ENCODE assay signal across 14 cellular contexts in the genomic region with DNA sequence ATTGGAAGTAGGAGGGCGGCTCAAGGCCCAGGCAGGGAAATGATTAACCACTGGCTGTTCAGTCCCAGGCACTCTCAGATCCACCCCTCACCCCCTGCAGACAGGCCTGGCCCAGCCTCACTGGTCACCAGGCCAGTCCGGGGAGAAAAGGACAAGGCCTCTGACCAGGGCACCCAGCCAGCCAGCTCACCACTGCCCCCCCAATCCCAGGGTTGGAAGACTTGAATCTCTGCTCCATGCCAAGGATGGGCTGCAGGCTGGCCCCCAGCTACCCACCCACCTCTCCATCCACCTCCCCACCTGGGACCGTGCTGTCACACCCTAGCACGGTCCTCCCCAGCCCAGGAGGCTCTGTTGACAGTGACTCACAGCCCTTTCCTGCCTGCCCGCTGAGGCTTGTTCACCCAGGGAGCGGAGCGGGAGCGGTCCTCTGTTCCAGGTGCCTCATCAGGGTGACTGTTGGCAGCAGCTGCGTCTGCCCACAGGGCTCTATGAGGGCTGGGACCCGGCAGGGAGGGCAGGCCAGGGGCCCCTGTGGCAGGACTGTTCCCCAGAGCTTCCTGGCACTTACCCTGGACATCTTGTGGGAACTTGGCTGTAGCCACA. TPM values are rescaled to one million over a fixed set of nuclear protein-coding genes. Genes with fewer than 3 reads are reported as not detected.
DNase-seq lines count a peak whose midpoint lies in the region; ATAC-seq, FAIRE-seq and TF ChIP-seq lines count a peak whose summit lies in the region.
"Had no signal": no experiment of that assay in that cellular context is flagged by ENCODE, and none has a peak within 500 bp of the region (broad histone marks: within the 10 kb centered on the region; RNA-seq: fewer than 3 reads in every experiment).

No MANE protein-coding gene starts in this region.

- CTCF ChIA-PET in CD8-positive, alpha-beta memory T cell (lab: Charles Lee) = interaction anchor here (1.3 kb wide), 1 partner anchor 9 kb away, joined by 4 read pairs; no protein-coding TSS in a partner anchor

- H3K4me3 Mint-ChIP-seq in CD8-positive, alpha-beta memory T cell = no peak overlapping the region
- H3K4me3 Mint-ChIP-seq: HFFc6; stimulated activated naive B cell treated with anti-CD40 and anti-IgM and Interleukin-4, amounts not matched to agents 10 μg/mL and 1 μg/mL and 100 μg/mL, for 72 hours had no signal

- intact Hi-C loops in Right ventricle myocardium superior (cut with DNase I) (no loop called here), Right ventricle myocardium inferior (cut with DNase I) (no loop called here)

- no peak for TF ChIP-seq CTCF in bronchial epithelial cell (IDR thresholded peaks at IDR 0.05; ENCODE audit: insufficient read depth, low read length, severe bottlenecking)

- H3K27me3 ChIP-seq in bronchial epithelial cell (ENCODE audit: control insufficient read depth, insufficient read depth, low read length) = no peaks in the 10 kb centered on the region
- H3K27me3 ChIP-seq in CD8-positive, alpha-beta memory T cell (ENCODE audit: insufficient read depth, low read length, poor library complexity, severe bottlenecking) = no peaks in the 10 kb centered on the region

- POLR2A ChIA-PET in CD8-positive, alpha-beta memory T cell (lab: Charles Lee) = no interaction called here

- no peaks in the 10 kb centered on the region for H3K36me3 Mint-ChIP-seq in activated naive CD4-positive, alpha-beta T cell treated with anti-CD3 and anti-CD28 coated beads, Interleukin-2, amount 50 U/mL, for 72 hours
- H3K36me3 Mint-ChIP-seq in CD8-positive, alpha-beta memory T cell = peaks cover 0 to 2% (median 0%) of the 10 kb centered on the region in 3 donors
- H3K36me3 Mint-ChIP-seq: brain; stimulated activated naive B cell treated with anti-CD40 and anti-IgM and Interleukin-4, amounts not matched to agents 10 μg/mL and 1 μg/mL and 100 μg/mL, for 72 hours had no signal

- DNase-seq in Right ventricle myocardium superior (peak; percentile 33), Right ventricle myocardium inferior (ENCODE audit: missing footprints) (no peak), bronchial epithelial cell (ENCODE audit: low read depth) (peak; percentile 93), mucosa of gallbladder (ENCODE audit: low spot score) (peak; percentile 89), NCI-H2029 (lab: John Stamatoyannopoulos, UW) (no peak)
- DNase-seq in activated naive CD4-positive, alpha-beta T cell treated with anti-CD3 and anti-CD28 coated beads, Interleukin-2, amount 50 U/mL, for 72 hours (ENCODE audit: low spot score in 2 of 2) = no peak
- no peak for DNase-seq in CD8-positive, alpha-beta memory T cell
- DNase-seq: activated T-cell treated with anti-CD3 and anti-CD28 coated beads, Interleukin-2, amount 50 U/mL, for 1 hour; HFFc6; stimulated activated naive B cell treated with anti-CD40 and anti-IgM and Interleukin-4, amounts not matched to agents 10 μg/mL and 1 μg/mL and 100 μg/mL, for 72 hours had no signal

- ATAC-seq in Right ventricle myocardium superior (ENCODE audit: poor library complexity) = peak; percentile 24
- ATAC-seq in Right ventricle myocardium inferior = no peak
- ATAC-seq in activated naive CD4-positive, alpha-beta T cell treated with anti-CD3 and anti-CD28 coated beads, Interleukin-2, amount 50 U/mL, for 72 hours = no peak
- ATAC-seq in GM19455 (IDR thresholded peaks at IDR 0.05; ENCODE audit: unreplicated experiment) = no peak
- ATAC-seq: stimulated activated naive B cell treated with anti-CD40 and anti-IgM and Interleukin-4, amounts not matched to agents 10 μg/mL and 1 μg/mL and 100 μg/mL, for 72 hours had no signal

- no peaks in the 10 kb centered on the region for H3K9me3 ChIP-seq in CD8-positive, alpha-beta memory T cell (ENCODE audit: low read length)

- H3K27ac ChIP-seq in CD8-positive, alpha-beta memory T cell (ENCODE audit: low read depth, low read length) = no peak overlapping the region

- peak overlapping the region; percentile 85 for H3K4me3 ChIP-seq in bronchial epithelial cell (ENCODE audit: low read depth, low read length)
- H3K4me3 ChIP-seq in CD8-positive, alpha-beta memory T cell (ENCODE audit: low read length) = no peak overlapping the region

- H3K4me1 Mint-ChIP-seq in CD8-positive, alpha-beta memory T cell = peaks cover 0 to 7% (median 0%) of the 10 kb centered on the region in 3 donors

- peaks cover 15% of the 10 kb centered on the region for H3K36me3 ChIP-seq in bronchial epithelial cell (ENCODE audit: control insufficient read depth, insufficient read depth, low read length)
- H3K36me3 ChIP-seq in CD8-positive, alpha-beta memory T cell (ENCODE audit: insufficient read depth, low read length) = no peaks in the 10 kb centered on the region

- H3K9me3 Mint-ChIP-seq in activated naive CD4-positive, alpha-beta T cell treated with anti-CD3 and anti-CD28 coated beads, Interleukin-2, amount 50 U/mL, for 72 hours = no peaks in the 10 kb centered on the region
- H3K9me3 Mint-ChIP-seq in CD8-positive, alpha-beta memory T cell = no peaks in the 10 kb centered on the region
- H3K9me3 Mint-ChIP-seq: brain; HFFc6; stimulated activated naive B cell treated with anti-CD40 and anti-IgM and Interleukin-4, amounts not matched to agents 10 μg/mL and 1 μg/mL and 100 μg/mL, for 72 hours had no signal

- peaks cover 29 to 36% of the 10 kb centered on the region in 2 donors for H3K27me3 Mint-ChIP-seq in CD8-positive, alpha-beta memory T cell

- H3K4me1 ChIP-seq in CD8-positive, alpha-beta memory T cell (ENCODE audit: insufficient read depth, low read length) = no peaks in the 10 kb centered on the region

- no peak overlapping the region for H3K27ac Mint-ChIP-seq in activated naive CD4-positive, alpha-beta T cell treated with anti-CD3 and anti-CD28 coated beads, Interleukin-2, amount 50 U/mL, for 72 hours
- no peak overlapping the region for H3K27ac Mint-ChIP-seq in CD8-positive, alpha-beta memory T cell
- H3K27ac Mint-ChIP-seq: HFFc6; stimulated activated naive B cell treated with anti-CD40 and anti-IgM and Interleukin-4, amounts not matched to agents 10 μg/mL and 1 μg/mL and 100 μg/mL, for 72 hours had no signal

- FAIRE-seq in bronchial epithelial cell (lab: Jason Lieb, UNC) = no peak

RNA-seq across cellular contexts. Expression of a gene that starts 2.2 kb away (rescaled TPM):
- 1.9 TPM for total RNA-seq in Right ventricle myocardium superior
- 2.4 TPM for total RNA-seq in Right ventricle myocardium inferior
- total RNA-seq in bronchial epithelial cell = 156 and 220 TPM in 2 replicates
- 272 TPM for total RNA-seq in mucosa of gallbladder
- total RNA-seq in activated naive CD4-positive, alpha-beta T cell treated with anti-CD3 and anti-CD28 coated beads, Interleukin-2, amount 50 U/mL, for 72 hours = not detected
- not detected for total RNA-seq in CD8-positive, alpha-beta memory T cell
- polyA plus RNA-seq in CD8-positive, alpha-beta memory T cell = not detected
- total RNA-seq: HFFc6 had no signal

RNA-seq across cellular contexts. Expression of a gene that starts 19.5 kb away (rescaled TPM):
- total RNA-seq in Right ventricle myocardium superior (9,128 TPM), Right ventricle myocardium inferior (9,445 TPM), bronchial epithelial cell (0.26 and 2.0 TPM in 2 replicates), mucosa of gallbladder (69.8 TPM)
- not detected for total RNA-seq in activated naive CD4-positive, alpha-beta T cell treated with anti-CD3 and anti-CD28 coated beads, Interleukin-2, amount 50 U/mL, for 72 hours
- not detected for total RNA-seq in CD8-positive, alpha-beta memory T cell
- not detected for polyA plus RNA-seq in CD8-positive, alpha-beta memory T cell
- total RNA-seq: HFFc6, mesenteric fat pad had no signal

RNA-seq across cellular contexts. Expression of a gene that starts 24.6 kb away (rescaled TPM):
- total RNA-seq in Right ventricle myocardium superior (4.3 TPM), Right ventricle myocardium inferior (1.4 TPM), bronchial epithelial cell (under 0.01 TPM in 1 of 2 replicates, not detected in the other), mucosa of gallbladder (0.66 TPM)
- not detected for total RNA-seq in activated naive CD4-positive, alpha-beta T cell treated with anti-CD3 and anti-CD28 coated beads, Interleukin-2, amount 50 U/mL, for 72 hours
- not detected for total RNA-seq in CD8-positive, alpha-beta memory T cell
- not detected for polyA plus RNA-seq in CD8-positive, alpha-beta memory T cell
- total RNA-seq: HFFc6, mesenteric fat pad had no signal
- polyA plus RNA-seq: AG04450 had no signal

Comparison
In these comparisons a context has a peak if more than half of its experiments do, and no peak if none do; other contexts are left out.
1. DNase-seq: peak in Right ventricle myocardium superior (single experiment), bronchial epithelial cell (single experiment) and mucosa of gallbladder (single experiment); none in Right ventricle myocardium inferior (single experiment), activated naive CD4-positive, alpha-beta T cell treated with anti-CD3 and anti-CD28 coated beads, Interleukin-2, amount 50 U/mL, for 72 hours (0 of 2), CD8-positive, alpha-beta memory T cell (0 of 5) and NCI-H2029 (single experiment).
2. RNA of a gene that starts 2.2 kb away (total RNA-seq): 272 TPM in mucosa of gallbladder (single experiment) and 156 to 220 TPM in bronchial epithelial cell; 2.4 TPM in Right ventricle myocardium inferior (single experiment), 1.9 TPM in Right ventricle myocardium superior (single experiment), not detected in activated naive CD4-positive, alpha-beta T cell treated with anti-CD3 and anti-CD28 coated beads, Interleukin-2, amount 50 U/mL, for 72 hours and not detected in CD8-positive, alpha-beta memory T cell; every median in the first group is over 10 times any median in the second.
3. RNA of a gene that starts 19.5 kb away (total RNA-seq): 9,445 TPM in Right ventricle myocardium inferior (single experiment) and 9,128 TPM in Right ventricle myocardium superior (single experiment); 69.8 TPM in mucosa of gallbladder (single experiment), 0.26 to 2.0 TPM in bronchial epithelial cell, not detected in activated naive CD4-positive, alpha-beta T cell treated with anti-CD3 and anti-CD28 coated beads, Interleukin-2, amount 50 U/mL, for 72 hours and not detected in CD8-positive, alpha-beta memory T cell; every median in the first group is over 100 times any median in the second.